Comparison of ENCODE assay signal across 8 cellular contexts in genomic region chr22:49305215-49305965, GRCh38.
DNase-seq lines count a peak whose midpoint lies in the region; ATAC-seq and TF ChIP-seq lines count a peak whose summit lies in the region.

No MANE protein-coding gene starts in this region.

- no peaks in the 10 kb centered on the region for H3K36me3 Mint-ChIP-seq in activated naive CD8-positive, alpha-beta T cell treated with anti-CD3 and anti-CD28 coated beads, Interleukin-2, amount 10 ng/mL, durations not matched to agents 7 days and 5 days

- no peaks in the 10 kb centered on the region for H3K9me3 ChIP-seq in SJCRH30 (replicated peaks)

- H3K27me3 ChIP-seq in SJCRH30 = peaks cover 63% of the 10 kb centered on the region

- no peak overlapping the region for H3K27ac ChIP-seq in SJCRH30

- no peaks in the 10 kb centered on the region for H3K4me1 ChIP-seq in SJCRH30

- TF ChIP-seq CTCF in AG10803 (conservative IDR thresholded peaks at IDR 0.05; ENCODE audit: low read length) = peak; percentile 46
- peak; percentile 86 for TF ChIP-seq CTCF in GM20000 (IDR thresholded peaks at IDR 0.05; ENCODE audit: extremely low read depth, missing control alignments)

- no peaks in the 10 kb centered on the region for H3K36me3 ChIP-seq in SJCRH30

- DNase-seq in AG10803 (ENCODE audit: low read depth) (no peak), GM20000 (ENCODE audit: low spot score) (peak; percentile 74), SJCRH30 (peak; percentile 61 to 75), inferior parietal cortex (ENCODE audit: extremely low spot score) (peak; percentile 74), MV-4-11 (lab: John Stamatoyannopoulos, UW) (no peak)
- DNase-seq in activated naive CD8-positive, alpha-beta T cell treated with anti-CD3 and anti-CD28 coated beads, Interleukin-2, amount 10 ng/mL, durations not matched to agents 7 days and 5 days = peak; percentile 80
- DNase-seq in stimulated activated CD4-positive, alpha-beta T cell treated with anti-CD3 and anti-CD28 coated beads, Interleukin-1b, Interleukin-23, amount 100 ng/mL, for 24 hours (ENCODE audit: low read depth in 4 of 4, low spot score in 1 of 4) = peak; percentile 28 to 53 (median 42)

- ATAC-seq in activated naive CD8-positive, alpha-beta T cell treated with anti-CD3 and anti-CD28 coated beads, Interleukin-2, amount 10 ng/mL, durations not matched to agents 7 days and 5 days (ENCODE audit: low read depth) = peak; percentile 61
- ATAC-seq in HG02588 (IDR thresholded peaks at IDR 0.05; ENCODE audit: unreplicated experiment) = no peak

- H3K27me3 Mint-ChIP-seq in activated naive CD8-positive, alpha-beta T cell treated with anti-CD3 and anti-CD28 coated beads, Interleukin-2, amount 10 ng/mL, durations not matched to agents 7 days and 5 days = peaks cover 3% of the 10 kb centered on the region

- no peak overlapping the region for H3K4me3 Mint-ChIP-seq in activated naive CD8-positive, alpha-beta T cell treated with anti-CD3 and anti-CD28 coated beads, Interleukin-2, amount 10 ng/mL, durations not matched to agents 7 days and 5 days

- POLR2A ChIA-PET in activated naive CD8-positive, alpha-beta T cell treated with anti-CD3 and anti-CD28 coated beads, Interleukin-2, amount 10 ng/mL, durations not matched to agents 7 days and 5 days (lab: Charles Lee) = no interaction called here

- H3K27ac Mint-ChIP-seq in activated naive CD8-positive, alpha-beta T cell treated with anti-CD3 and anti-CD28 coated beads, Interleukin-2, amount 10 ng/mL, durations not matched to agents 7 days and 5 days = no peak overlapping the region

- peaks cover 3% of the 10 kb centered on the region for H3K4me1 Mint-ChIP-seq in activated naive CD8-positive, alpha-beta T cell treated with anti-CD3 and anti-CD28 coated beads, Interleukin-2, amount 10 ng/mL, durations not matched to agents 7 days and 5 days

- H3K4me3 ChIP-seq in AG10803 (ENCODE audit: low read length) = no peak overlapping the region
- H3K4me3 ChIP-seq in SJCRH30 = no peak overlapping the region

- no peaks in the 10 kb centered on the region for H3K9me3 Mint-ChIP-seq in activated naive CD8-positive, alpha-beta T cell treated with anti-CD3 and anti-CD28 coated beads, Interleukin-2, amount 10 ng/mL, durations not matched to agents 7 days and 5 days

Comparison
In these comparisons a context has a peak if more than half of its experiments do, and no peak if none do; other contexts are left out.
1. DNase-seq: peak in GM20000 (single experiment), SJCRH30 (2 of 2), activated naive CD8-positive, alpha-beta T cell treated with anti-CD3 and anti-CD28 coated beads, Interleukin-2, amount 10 ng/mL, durations not matched to agents 7 days and 5 days (single experiment), inferior parietal cortex (single experiment) and stimulated activated CD4-positive, alpha-beta T cell treated with anti-CD3 and anti-CD28 coated beads, Interleukin-1b, Interleukin-23, amount 100 ng/mL, for 24 hours (4 of 4); none in AG10803 (single experiment) and MV-4-11 (single experiment).